17 cellular contexts compared by ENCODE assay signal in the genomic region with DNA sequence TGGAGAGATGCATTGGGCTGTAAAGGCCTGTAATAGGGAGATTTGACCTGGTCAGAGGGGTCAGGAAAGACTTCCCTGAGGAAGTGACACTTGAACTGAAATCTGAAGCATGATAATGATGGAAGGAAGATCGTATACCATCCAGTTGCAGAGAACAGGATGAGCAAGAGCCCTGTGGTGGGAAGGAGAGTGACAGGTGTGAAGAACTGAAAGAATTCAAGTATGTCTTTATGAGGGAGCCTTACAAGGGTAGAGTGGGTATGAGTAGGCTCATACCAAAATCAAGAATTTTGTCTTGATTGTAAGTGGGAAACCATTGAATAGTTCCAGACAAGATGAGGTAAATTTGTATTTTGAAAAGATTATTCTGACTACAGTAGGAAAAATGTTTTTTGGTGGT.
A peak's percentile ranks its signal among the peaks of the same experiment; 100 is the strongest.
DNase-seq lines count a peak whose midpoint lies in the region; ATAC-seq and TF ChIP-seq lines count a peak whose summit lies in the region.
"Had no signal": no experiment of that assay in that cellular context is flagged by ENCODE, and none has a peak within 500 bp of the region (broad histone marks: within the 10 kb centered on the region; RNA-seq: fewer than 3 reads in every experiment).

No MANE protein-coding gene starts in this region.

- H3K9ac ChIP-seq in mammary epithelial cell (ENCODE audit: insufficient read depth, low read length), result no peak overlapping the region
- H3K9ac ChIP-seq: BLaER1 had no signal

- no peaks in the 10 kb centered on the region for H4K20me1 ChIP-seq in mammary epithelial cell (ENCODE audit: insufficient read depth, low read length)
- H4K20me1 ChIP-seq: BLaER1 had no signal

- peak overlapping the region; percentile 10 for H3K27ac Mint-ChIP-seq in MCF 10A (ENCODE audit: low read depth, unreplicated experiment)
- H3K27ac Mint-ChIP-seq in osteocyte (ENCODE audit: unreplicated experiment), result peak overlapping the region; percentile 31
- H3K27ac Mint-ChIP-seq in stimulated activated memory B cell treated with anti-CD40 and anti-IgM and Interleukin-4, amounts not matched to agents 10 μg/mL and 1 μg/mL and 100 μg/mL, for 72 hours, result no peak overlapping the region
- H3K27ac Mint-ChIP-seq: CD8-positive, alpha-beta T cell had no signal

- DNase-seq in MCF 10A (ENCODE audit: unreplicated experiment) (no peak), mammary epithelial cell (no peak), osteocyte (ENCODE audit: extremely low spot score, unreplicated experiment) (no peak), heart right ventricle (no peak), foreskin keratinocyte (no peak)
- DNase-seq: 8988T; CD8-positive, alpha-beta T cell; DMS153; DMS79; GDM1; HCEC 1CT; IMR-90 had no signal

- dilution Hi-C loops in mammary epithelial cell (cut with HindIII; ENCODE audit: low sequenced_read_pairs), result loop anchor here (5.0 kb wide), 1 partner anchor 71 kb away; no protein-coding TSS in a partner anchor

- no peaks in the 10 kb centered on the region for H3K36me3 Mint-ChIP-seq in MCF 10A (ENCODE audit: insufficient read depth, unreplicated experiment)
- H3K36me3 Mint-ChIP-seq in osteocyte (ENCODE audit: unreplicated experiment), result peaks cover 2% of the 10 kb centered on the region
- H3K36me3 Mint-ChIP-seq in stimulated activated memory B cell treated with anti-CD40 and anti-IgM and Interleukin-4, amounts not matched to agents 10 μg/mL and 1 μg/mL and 100 μg/mL, for 72 hours, result no peaks in the 10 kb centered on the region
- H3K36me3 Mint-ChIP-seq: CD8-positive, alpha-beta T cell had no signal

- no peaks in the 10 kb centered on the region for H3K9me3 ChIP-seq in mammary epithelial cell (replicated peaks; ENCODE audit: insufficient read depth, low read length)
- peaks cover 0 to 2% (median 0%) of the 10 kb centered on the region in 11 donors for H3K9me3 ChIP-seq in heart right ventricle
- H3K9me3 ChIP-seq: BLaER1 had no signal

- no peaks in the 10 kb centered on the region for H3K27me3 Mint-ChIP-seq in MCF 10A (ENCODE audit: insufficient read depth, unreplicated experiment)
- H3K27me3 Mint-ChIP-seq in osteocyte (ENCODE audit: unreplicated experiment), result no peaks in the 10 kb centered on the region
- H3K27me3 Mint-ChIP-seq in stimulated activated memory B cell treated with anti-CD40 and anti-IgM and Interleukin-4, amounts not matched to agents 10 μg/mL and 1 μg/mL and 100 μg/mL, for 72 hours, result peaks cover 22% of the 10 kb centered on the region

- H3K27ac ChIP-seq in mammary epithelial cell (ENCODE audit: insufficient read depth, low read depth, low read length) (no peak overlapping the region), VCaP (peak overlapping the region; percentile 44), heart right ventricle (no peak overlapping the region), foreskin keratinocyte (no peak overlapping the region)
- H3K27ac ChIP-seq: BLaER1 had no signal

- 100% methylated on average over 1 of the region's 1 CpG for WGBS in mammary epithelial cell (ENCODE audit: low coverage, missing lambda C conversion rate)
- 73 to 78% methylated on average over 1 of the region's 1 CpG for WGBS in heart right ventricle, 2 donors

- no peak overlapping the region for H3K4me3 ChIP-seq in mammary epithelial cell (replicated peaks in 1 of 3; ENCODE audit: insufficient read depth in 1 of 3, low read depth in 2 of 3, low read length in 3 of 3)
- H3K4me3 ChIP-seq in heart right ventricle, result no peak overlapping the region
- H3K4me3 ChIP-seq: BLaER1, K562 had no signal

- no peak overlapping the region for H2AFZ ChIP-seq in mammary epithelial cell (ENCODE audit: low read depth, low read length)

- CTCF ChIA-PET in MCF 10A (lab: Yijun Ruan, JAX), result interaction anchor here (1.0 to 1.4 kb wide), 4 partner anchors 59 to 278 kb away, joined by 3 to 5 read pairs (median 4); no protein-coding TSS in a partner anchor
- CTCF ChIA-PET in mammary epithelial cell (lab: Charles Lee; ENCODE audit: low non-redundant PET), result no interaction called here

- ATAC-seq in stimulated activated memory B cell treated with anti-CD40 and anti-IgM and Interleukin-4, amounts not matched to agents 10 μg/mL and 1 μg/mL and 100 μg/mL, for 72 hours, result peak; percentile 54
- ATAC-seq in HG03439 (IDR thresholded peaks at IDR 0.05; ENCODE audit: unreplicated experiment) (no peak), heart right ventricle (no peak), foreskin keratinocyte (no peak)
- ATAC-seq: CD8-positive, alpha-beta T cell; K562 had no signal

- H3K9me3 Mint-ChIP-seq in MCF 10A (ENCODE audit: unreplicated experiment) (peaks cover 9% of the 10 kb centered on the region), osteocyte (ENCODE audit: unreplicated experiment) (no peaks in the 10 kb centered on the region)
- H3K9me3 Mint-ChIP-seq in stimulated activated memory B cell treated with anti-CD40 and anti-IgM and Interleukin-4, amounts not matched to agents 10 μg/mL and 1 μg/mL and 100 μg/mL, for 72 hours, result no peaks in the 10 kb centered on the region
- H3K9me3 Mint-ChIP-seq: CD8-positive, alpha-beta T cell had no signal

- H3K36me3 ChIP-seq in mammary epithelial cell (ENCODE audit: insufficient read depth, low read length) (no peaks in the 10 kb centered on the region), heart right ventricle (no peaks in the 10 kb centered on the region)
- H3K36me3 ChIP-seq: BLaER1 had no signal

- POLR2A ChIA-PET in MCF 10A (lab: Yijun Ruan, JAX), result interaction anchor here (0.7 to 1.0 kb wide), 3 partner anchors 10 to 144 kb away, joined by 3 to 4 read pairs (median 3); no protein-coding TSS in a partner anchor

- BruUV-seq in MCF 10A (replicated peaks; lab: Mats Ljungman, UMichigan), result no TSS peak
- no TSS peak for BruUV-seq in mammary epithelial cell (replicated peaks; lab: Mats Ljungman, UMichigan)

- intact Hi-C loops in MCF 10A (cut with micrococcal nuclease), result no loop called here
- intact Hi-C loops in mammary epithelial cell (cut with micrococcal nuclease), result no loop called here
- intact Hi-C loops in heart right ventricle (cut with DNase I), result no loop called here

- in situ Hi-C loops in mammary epithelial cell (cut with MboI; ENCODE audit: low sequenced_read_pairs in 2 of 2), result no loop called here

- TF ChIP-seq CTCF in MCF 10A (IDR thresholded peaks at IDR 0.05; ENCODE audit: unreplicated experiment) (no peak), mammary epithelial cell (conservative IDR thresholded peaks at IDR 0.05 in 1 of 2, IDR thresholded peaks at IDR 0.05 in 1 of 2; ENCODE audit: extremely low read depth in 1 of 2, insufficient read depth in 1 of 2, low read depth in 1 of 2, low read length in 2 of 2) (no peak), VCaP (conservative IDR thresholded peaks at IDR 0.05) (no peak), osteocyte (IDR thresholded peaks at IDR 0.05) (no peak), heart right ventricle (IDR thresholded peaks at IDR 0.05) (no peak), foreskin keratinocyte (conservative IDR thresholded peaks at IDR 0.05) (no peak)

- H3K4me1 Mint-ChIP-seq in MCF 10A (ENCODE audit: insufficient read depth, unreplicated experiment) (peaks cover 36% of the 10 kb centered on the region), osteocyte (ENCODE audit: unreplicated experiment) (peaks cover 2% of the 10 kb centered on the region)
- H3K4me1 Mint-ChIP-seq in stimulated activated memory B cell treated with anti-CD40 and anti-IgM and Interleukin-4, amounts not matched to agents 10 μg/mL and 1 μg/mL and 100 μg/mL, for 72 hours, result no peaks in the 10 kb centered on the region

- H3K27me3 ChIP-seq in mammary epithelial cell (ENCODE audit: insufficient read depth, low read length) (no peaks in the 10 kb centered on the region), heart right ventricle (no peaks in the 10 kb centered on the region), foreskin keratinocyte (no peaks in the 10 kb centered on the region)
- H3K27me3 ChIP-seq: BLaER1 had no signal

- no peak overlapping the region for H3K4me3 Mint-ChIP-seq in MCF 10A (ENCODE audit: unreplicated experiment)
- no peak overlapping the region for H3K4me3 Mint-ChIP-seq in osteocyte (ENCODE audit: unreplicated experiment)
- H3K4me3 Mint-ChIP-seq in stimulated activated memory B cell treated with anti-CD40 and anti-IgM and Interleukin-4, amounts not matched to agents 10 μg/mL and 1 μg/mL and 100 μg/mL, for 72 hours, result no peak overlapping the region
- H3K4me3 Mint-ChIP-seq: CD8-positive, alpha-beta T cell had no signal

- no peak overlapping the region for H3K4me2 ChIP-seq in mammary epithelial cell (ENCODE audit: insufficient read depth, low read depth, low read length)
- H3K4me2 ChIP-seq: BLaER1 had no signal

- H3K4me1 ChIP-seq in mammary epithelial cell (ENCODE audit: insufficient read depth, low read length) (peaks cover 14% of the 10 kb centered on the region), heart right ventricle (peaks cover 0 to 19% (median 4%) of the 10 kb centered on the region in 9 donors), foreskin keratinocyte (peaks cover 12% of the 10 kb centered on the region)
- H3K4me1 ChIP-seq: BLaER1 had no signal

- H3K79me2 ChIP-seq in mammary epithelial cell (ENCODE audit: insufficient read depth, low read length), result peaks cover 90% of the 10 kb centered on the region
